Comparison of ENCODE assay signal across 12 cellular contexts in genomic region chr9:128129976-128130590, GRCh38. TPM values are rescaled to one million over a fixed set of nuclear protein-coding genes. Genes with fewer than 3 reads are reported as not detected.
A peak's percentile ranks its signal among the peaks of the same experiment; 100 is the strongest.
DNase-seq lines count a peak whose midpoint lies in the region; ATAC-seq, FAIRE-seq and TF ChIP-seq lines count a peak whose summit lies in the region.
"Not testable (repeated sequence)": the region's sequence is repeated elsewhere in the genome, so short reads cannot be mapped to it uniquely, and the experiment has no call there.
"Had no signal": no experiment of that assay in that cellular context is flagged by ENCODE, and none has a peak within 500 bp of the region (broad histone marks: within the 10 kb centered on the region; RNA-seq: fewer than 3 reads in every experiment).

No MANE protein-coding gene starts in this region.

- not testable (repeated sequence) for H3K9me2 ChIP-seq in MM.1S (replicated peaks; ENCODE audit: insufficient read depth, low read length); hepatocyte (replicated peaks; ENCODE audit: insufficient read depth)

- H3K79me2 ChIP-seq in MM.1S (ENCODE audit: low read length), result peaks cover 24% of the 10 kb centered on the region
- peaks cover 29% of the 10 kb centered on the region for H3K79me2 ChIP-seq in hepatocyte

- intact Hi-C loops in pancreas (cut with DNase I), result not testable (repeated sequence)

- H3K4me3 ChIP-seq in MM.1S (ENCODE audit: low read length); choroid plexus epithelial cell (ENCODE audit: low read depth, low read length); hepatocyte; pancreas: not testable (repeated sequence)

- not testable (repeated sequence) for H3F3A ChIP-seq in MM.1S (ENCODE audit: insufficient read depth, low read length)

- peaks cover 34% of the 10 kb centered on the region for H3K27me3 ChIP-seq in MM.1S (replicated peaks; ENCODE audit: insufficient read depth, low read length)
- H3K27me3 ChIP-seq in hepatocyte, pancreas: not testable (repeated sequence)

- not testable (repeated sequence) for H2AFZ ChIP-seq in MM.1S (ENCODE audit: low read length); hepatocyte

- H3K36me3 ChIP-seq in MM.1S (replicated peaks; ENCODE audit: insufficient read depth, low read length); hepatocyte (replicated peaks; ENCODE audit: insufficient read depth, low read depth); pancreas: not testable (repeated sequence)

- H3K4me2 ChIP-seq in MM.1S (ENCODE audit: low read depth, low read length); hepatocyte: not testable (repeated sequence)

- not testable (repeated sequence) for H3K9me3 ChIP-seq in MM.1S (replicated peaks; ENCODE audit: insufficient read depth, low read length); hepatocyte (ENCODE audit: low read depth); pancreas

- not testable (repeated sequence) for H3K27ac ChIP-seq in C4-2B; MM.1S (ENCODE audit: low read length); hepatocyte; pancreas

- not testable (repeated sequence) for H4K20me1 ChIP-seq in MM.1S (ENCODE audit: insufficient read depth, low read length); hepatocyte (ENCODE audit: insufficient read depth, poor library complexity, severe bottlenecking)

- H3K9ac ChIP-seq in MM.1S (ENCODE audit: low read length), result not testable (repeated sequence)

- WGBS in hepatocyte (ENCODE audit: low lambda C conversion rate, missing lambda C conversion rate), result 39% methylated on average over 11 of the region's 12 CpGs
- WGBS in pancreas, 2 donors, result 23 to 29% methylated on average over 12 of the region's 12 CpGs

- TF ChIP-seq CTCF in C4-2B (conservative IDR thresholded peaks at IDR 0.05), result peak; percentile 80
- TF ChIP-seq CTCF in MM.1S (IDR thresholded peaks at IDR 0.05; ENCODE audit: low read length), result peak; percentile 9; the same call in 1 of the 2 replicates
- TF ChIP-seq CTCF in choroid plexus epithelial cell (conservative IDR thresholded peaks at IDR 0.05; ENCODE audit: low read depth, low read length), result peak; percentile 9
- peak; percentile 41 for TF ChIP-seq CTCF in hepatocyte (IDR thresholded peaks at IDR 0.05; ENCODE audit: poor library complexity)
- peak; percentile 13 to 42 (median 28) for TF ChIP-seq CTCF in pancreas (IDR thresholded peaks at IDR 0.05)

- H3K4me1 ChIP-seq in MM.1S (ENCODE audit: low read length), result not testable (repeated sequence)
- H3K4me1 ChIP-seq in hepatocyte (ENCODE audit: insufficient read depth) (peaks cover 19% of the 10 kb centered on the region), pancreas (peaks cover 0 to 25% (median 6%) of the 10 kb centered on the region in 3 donors)

- not testable (repeated sequence) for FAIRE-seq in pancreas (lab: Jason Lieb, UNC)

- not testable (repeated sequence) for DNase-seq in MM.1S; choroid plexus epithelial cell (ENCODE audit: low read depth); hepatocyte (ENCODE audit: low spot score)
- peak; percentile 33 to 53 for DNase-seq in activated CD4-positive, alpha-beta T cell treated with anti-CD3 and anti-CD28 coated beads for 4 hours
- DNase-seq in activated effector memory CD4-positive, alpha-beta T cell treated with Interleukin-2 at 50 U/mL for 16 hours, result peak; percentile 43
- peak in 4 of 6 donors; percentile 61 to 78 (median 72) for DNase-seq in pancreas
- DNase-seq in stimulated activated CD8-positive, alpha-beta memory T cell treated with anti-CD3 and anti-CD28 coated beads, Interleukin-4, amount 100 ng/mL, for 24 hours (ENCODE audit: low read depth), result peak; percentile 44

- not testable (repeated sequence) for ATAC-seq in pancreas

RNA-seq across cellular contexts. Expression of gene PTGES2, which starts 2.6 kb away (rescaled TPM):
- total RNA-seq in hepatocyte, result 29.4 and 36.5 TPM in 2 replicates
- 68.1 and 81.7 TPM in 2 replicates for polyA plus RNA-seq in hepatocyte
- total RNA-seq in pancreas, result 10 to 100 TPM; 25.4 to 43.1 (median 34.2) TPM
- 10 to 100 TPM; 66.0 to 78.5 TPM for polyA plus RNA-seq in pancreas

RNA-seq across cellular contexts. Expression of gene LCN2, which starts 19.2 kb away (rescaled TPM):
- total RNA-seq in hepatocyte (5.3 and 14.3 TPM in 2 replicates), pancreas (100 to 1,000 TPM in 1 of 6 donors, 10 to 100 TPM in 3, 1 to 10 TPM in 2; 6.3 to 158 (median 45.7) TPM)
- polyA plus RNA-seq in hepatocyte (5.6 and 12.8 TPM in 2 replicates), pancreas (10 to 100 TPM; 46.8 to 75.1 TPM)
- total RNA-seq: activated CD8-positive, alpha-beta memory T cell treated with anti-CD3 and anti-CD28 coated beads for 36 hours; H7; M059J; occipital lobe had no signal

RNA-seq across cellular contexts. Expression of gene BBLN, which starts 30.0 kb away (rescaled TPM):
- 88.1 and 102 TPM in 2 replicates for total RNA-seq in hepatocyte
- polyA plus RNA-seq in hepatocyte, result 86.6 and 92.6 TPM in 2 replicates
- total RNA-seq in pancreas, result 10 to 100 TPM; 23.1 to 38.3 (median 30.9) TPM
- 100 to 1,000 TPM in 1 of 2 donors, 10 to 100 TPM in 1; 86.1 to 133 TPM for polyA plus RNA-seq in pancreas

Comparison
In these comparisons a context has a peak if more than half of its experiments do, and no peak if none do; other contexts are left out.
1. CTCF ChIP-seq: peak in every context shown above with its lines; median percentile 80 in C4-2B; 41 in hepatocyte; 28 in pancreas; 9 in MM.1S; 9 in choroid plexus epithelial cell.